ENCODE assay signal across 1 cellular context in the genomic region with DNA sequence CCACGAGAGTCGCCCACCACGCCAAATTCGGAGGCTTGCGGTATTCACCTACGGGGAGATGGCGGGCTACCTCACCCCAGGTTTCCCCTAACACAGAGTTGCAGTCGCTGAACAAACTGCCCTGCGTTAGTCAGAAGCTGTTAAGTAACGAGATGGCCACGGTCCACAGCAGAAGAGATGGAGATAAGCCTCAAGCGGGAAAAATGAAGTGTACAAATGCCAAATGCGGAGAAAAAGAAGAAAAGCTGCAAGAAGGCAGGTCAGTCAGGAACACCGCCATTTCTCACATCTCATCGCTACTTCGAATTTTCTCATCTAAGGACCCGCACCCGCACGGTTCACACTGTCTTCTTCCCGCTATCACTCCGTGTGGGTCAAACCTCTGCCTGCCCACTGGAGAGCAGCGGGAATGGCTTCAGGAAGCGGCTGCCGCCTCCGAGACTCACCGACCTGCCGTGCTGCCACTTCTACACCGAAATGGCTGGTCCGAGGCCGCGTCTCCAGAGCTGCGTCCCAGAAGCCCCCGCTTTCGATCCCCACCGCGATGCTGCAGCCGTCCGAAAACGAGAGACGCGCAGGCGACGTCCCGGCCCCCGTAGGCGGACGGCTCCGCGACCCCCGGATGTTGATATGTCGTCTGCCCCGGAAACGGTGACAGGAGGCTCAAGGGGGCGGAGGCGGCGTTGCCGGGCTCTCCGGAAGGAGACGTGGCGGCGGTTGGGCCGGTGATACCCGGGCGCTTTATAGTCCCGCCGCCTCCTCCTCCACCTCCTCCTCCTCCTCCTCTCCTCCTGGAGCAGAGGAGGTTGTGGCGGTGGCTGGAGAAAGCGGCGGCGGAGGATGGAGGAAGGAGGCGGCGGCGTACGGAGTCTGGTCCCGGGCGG.
TF ChIP-seq lines count a peak whose summit lies in the region.

A gene with protein sequence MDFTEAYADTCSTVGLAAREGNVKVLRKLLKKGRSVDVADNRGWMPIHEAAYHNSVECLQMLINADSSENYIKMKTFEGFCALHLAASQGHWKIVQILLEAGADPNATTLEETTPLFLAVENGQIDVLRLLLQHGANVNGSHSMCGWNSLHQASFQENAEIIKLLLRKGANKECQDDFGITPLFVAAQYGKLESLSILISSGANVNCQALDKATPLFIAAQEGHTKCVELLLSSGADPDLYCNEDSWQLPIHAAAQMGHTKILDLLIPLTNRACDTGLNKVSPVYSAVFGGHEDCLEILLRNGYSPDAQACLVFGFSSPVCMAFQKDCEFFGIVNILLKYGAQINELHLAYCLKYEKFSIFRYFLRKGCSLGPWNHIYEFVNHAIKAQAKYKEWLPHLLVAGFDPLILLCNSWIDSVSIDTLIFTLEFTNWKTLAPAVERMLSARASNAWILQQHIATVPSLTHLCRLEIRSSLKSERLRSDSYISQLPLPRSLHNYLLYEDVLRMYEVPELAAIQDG (minus strand): TSS at position 583 of the 884 bp plus-strand sequence. CDS start 21,381 bp downstream, outside the sequence.
A gene with protein sequence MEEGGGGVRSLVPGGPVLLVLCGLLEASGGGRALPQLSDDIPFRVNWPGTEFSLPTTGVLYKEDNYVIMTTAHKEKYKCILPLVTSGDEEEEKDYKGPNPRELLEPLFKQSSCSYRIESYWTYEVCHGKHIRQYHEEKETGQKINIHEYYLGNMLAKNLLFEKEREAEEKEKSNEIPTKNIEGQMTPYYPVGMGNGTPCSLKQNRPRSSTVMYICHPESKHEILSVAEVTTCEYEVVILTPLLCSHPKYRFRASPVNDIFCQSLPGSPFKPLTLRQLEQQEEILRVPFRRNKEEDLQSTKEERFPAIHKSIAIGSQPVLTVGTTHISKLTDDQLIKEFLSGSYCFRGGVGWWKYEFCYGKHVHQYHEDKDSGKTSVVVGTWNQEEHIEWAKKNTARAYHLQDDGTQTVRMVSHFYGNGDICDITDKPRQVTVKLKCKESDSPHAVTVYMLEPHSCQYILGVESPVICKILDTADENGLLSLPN (plus strand): TSS at position 674 of the 884 bp plus-strand sequence. CDS start 167 bp downstream, at position 841.

TF ChIP-seq in HepG2, 621 proteins besides CTCF, POLR2A, EP300 and RAD21 (continued from another document and continues in another):
- TF ChIP-seq, protein P1, sequence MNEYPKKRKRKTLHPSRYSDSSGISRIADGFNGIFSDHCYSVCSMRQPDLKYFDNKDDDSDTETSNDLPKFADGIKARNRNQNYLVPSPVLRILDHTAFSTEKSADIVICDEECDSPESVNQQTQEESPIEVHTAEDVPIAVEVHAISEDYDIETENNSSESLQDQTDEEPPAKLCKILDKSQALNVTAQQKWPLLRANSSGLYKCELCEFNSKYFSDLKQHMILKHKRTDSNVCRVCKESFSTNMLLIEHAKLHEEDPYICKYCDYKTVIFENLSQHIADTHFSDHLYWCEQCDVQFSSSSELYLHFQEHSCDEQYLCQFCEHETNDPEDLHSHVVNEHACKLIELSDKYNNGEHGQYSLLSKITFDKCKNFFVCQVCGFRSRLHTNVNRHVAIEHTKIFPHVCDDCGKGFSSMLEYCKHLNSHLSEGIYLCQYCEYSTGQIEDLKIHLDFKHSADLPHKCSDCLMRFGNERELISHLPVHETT (CRISPR knock-in tag; conservative IDR thresholded peaks at IDR 0.05), result peak; percentile 99
- TF ChIP-seq ZNF10 (CRISPR knock-in tag; IDR thresholded peaks at IDR 0.05; ENCODE audit: borderline replicate concordance, low read depth), result no peak
- TF ChIP-seq ZFYVE20 (CRISPR knock-in tag; IDR thresholded peaks at IDR 0.05; ENCODE audit: borderline replicate concordance, low read depth), result no peak
- TF ChIP-seq HNRNPL (IDR thresholded peaks at IDR 0.05; ENCODE audit: low read depth, low read length), result no peak
- peak; percentile 89 for TF ChIP-seq ZNF143 (CRISPR knock-in tag; IDR thresholded peaks at IDR 0.05)
- peak; percentile 79 for TF ChIP-seq TEAD3 (CRISPR knock-in tag; optimal IDR thresholded peaks at IDR 0.05; ENCODE audit: borderline replicate concordance)
- TF ChIP-seq ZNF383 (CRISPR knock-in tag; IDR thresholded peaks at IDR 0.05; ENCODE audit: borderline replicate concordance), result peak; percentile 82; the same call in 1 of the 2 replicates
- 0 out of 2 replicates have a peak, but pooled peaks have one; percentile 4 for TF ChIP-seq TCF7 (IDR thresholded peaks at IDR 0.05; ENCODE audit: low read depth)
- TF ChIP-seq KDM4B (CRISPR knock-in tag; IDR thresholded peaks at IDR 0.05), result peak; percentile 86; the same call in 1 of the 2 replicates
- TF ChIP-seq ZNF768 (CRISPR knock-in tag; IDR thresholded peaks at IDR 0.05), result peak; percentile 80
- TF ChIP-seq TAF15 (IDR thresholded peaks at IDR 0.05; ENCODE audit: low read depth, low read length, poor library complexity, severe bottlenecking), result peak; percentile 32
- TF ChIP-seq ELF1 (CRISPR knock-in tag; IDR thresholded peaks at IDR 0.05), result peak; percentile 94
- peak; percentile 99 for TF ChIP-seq ZNF782 (CRISPR knock-in tag; IDR thresholded peaks at IDR 0.05; ENCODE audit: borderline replicate concordance)
- peak; percentile 92 for TF ChIP-seq ZNF777 (CRISPR knock-in tag; IDR thresholded peaks at IDR 0.05)
- TF ChIP-seq, protein P2, sequence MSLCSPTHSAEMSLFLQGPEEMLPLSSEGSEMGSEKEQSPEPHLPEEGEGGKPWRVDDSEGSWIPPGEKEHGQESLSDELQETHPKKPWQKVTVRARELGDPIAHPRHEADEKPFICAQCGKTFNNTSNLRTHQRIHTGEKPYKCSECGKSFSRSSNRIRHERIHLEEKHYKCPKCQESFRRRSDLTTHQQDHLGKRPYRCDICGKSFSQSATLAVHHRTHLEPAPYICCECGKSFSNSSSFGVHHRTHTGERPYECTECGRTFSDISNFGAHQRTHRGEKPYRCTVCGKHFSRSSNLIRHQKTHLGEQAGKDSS (CRISPR knock-in tag; IDR thresholded peaks at IDR 0.05; ENCODE audit: borderline replicate concordance, low read depth), result peak; percentile 87
- no peak for TF ChIP-seq NBN (conservative IDR thresholded peaks at IDR 0.05)
- TF ChIP-seq, protein P3, sequence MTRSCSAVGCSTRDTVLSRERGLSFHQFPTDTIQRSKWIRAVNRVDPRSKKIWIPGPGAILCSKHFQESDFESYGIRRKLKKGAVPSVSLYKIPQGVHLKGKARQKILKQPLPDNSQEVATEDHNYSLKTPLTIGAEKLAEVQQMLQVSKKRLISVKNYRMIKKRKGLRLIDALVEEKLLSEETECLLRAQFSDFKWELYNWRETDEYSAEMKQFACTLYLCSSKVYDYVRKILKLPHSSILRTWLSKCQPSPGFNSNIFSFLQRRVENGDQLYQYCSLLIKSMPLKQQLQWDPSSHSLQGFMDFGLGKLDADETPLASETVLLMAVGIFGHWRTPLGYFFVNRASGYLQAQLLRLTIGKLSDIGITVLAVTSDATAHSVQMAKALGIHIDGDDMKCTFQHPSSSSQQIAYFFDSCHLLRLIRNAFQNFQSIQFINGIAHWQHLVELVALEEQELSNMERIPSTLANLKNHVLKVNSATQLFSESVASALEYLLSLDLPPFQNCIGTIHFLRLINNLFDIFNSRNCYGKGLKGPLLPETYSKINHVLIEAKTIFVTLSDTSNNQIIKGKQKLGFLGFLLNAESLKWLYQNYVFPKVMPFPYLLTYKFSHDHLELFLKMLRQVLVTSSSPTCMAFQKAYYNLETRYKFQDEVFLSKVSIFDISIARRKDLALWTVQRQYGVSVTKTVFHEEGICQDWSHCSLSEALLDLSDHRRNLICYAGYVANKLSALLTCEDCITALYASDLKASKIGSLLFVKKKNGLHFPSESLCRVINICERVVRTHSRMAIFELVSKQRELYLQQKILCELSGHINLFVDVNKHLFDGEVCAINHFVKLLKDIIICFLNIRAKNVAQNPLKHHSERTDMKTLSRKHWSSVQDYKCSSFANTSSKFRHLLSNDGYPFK (CRISPR knock-in tag; IDR thresholded peaks at IDR 0.05; ENCODE audit: borderline replicate concordance), result peak; percentile 94; the same call in 1 of the 2 replicates
- TF ChIP-seq STAT5B (CRISPR knock-in tag; IDR thresholded peaks at IDR 0.05), result no peak
- TF ChIP-seq, protein P4, sequence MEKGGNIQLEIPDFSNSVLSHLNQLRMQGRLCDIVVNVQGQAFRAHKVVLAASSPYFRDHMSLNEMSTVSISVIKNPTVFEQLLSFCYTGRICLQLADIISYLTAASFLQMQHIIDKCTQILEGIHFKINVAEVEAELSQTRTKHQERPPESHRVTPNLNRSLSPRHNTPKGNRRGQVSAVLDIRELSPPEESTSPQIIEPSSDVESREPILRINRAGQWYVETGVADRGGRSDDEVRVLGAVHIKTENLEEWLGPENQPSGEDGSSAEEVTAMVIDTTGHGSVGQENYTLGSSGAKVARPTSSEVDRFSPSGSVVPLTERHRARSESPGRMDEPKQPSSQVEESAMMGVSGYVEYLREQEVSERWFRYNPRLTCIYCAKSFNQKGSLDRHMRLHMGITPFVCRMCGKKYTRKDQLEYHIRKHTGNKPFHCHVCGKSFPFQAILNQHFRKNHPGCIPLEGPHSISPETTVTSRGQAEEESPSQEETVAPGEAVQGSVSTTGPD (CRISPR knock-in tag; IDR thresholded peaks at IDR 0.05), result 0 out of 2 replicates have a peak, but pooled peaks have one; percentile 37
- TF ChIP-seq ZNF20 (CRISPR knock-in tag; IDR thresholded peaks at IDR 0.05), result peak; percentile 91
- TF ChIP-seq, protein P5, sequence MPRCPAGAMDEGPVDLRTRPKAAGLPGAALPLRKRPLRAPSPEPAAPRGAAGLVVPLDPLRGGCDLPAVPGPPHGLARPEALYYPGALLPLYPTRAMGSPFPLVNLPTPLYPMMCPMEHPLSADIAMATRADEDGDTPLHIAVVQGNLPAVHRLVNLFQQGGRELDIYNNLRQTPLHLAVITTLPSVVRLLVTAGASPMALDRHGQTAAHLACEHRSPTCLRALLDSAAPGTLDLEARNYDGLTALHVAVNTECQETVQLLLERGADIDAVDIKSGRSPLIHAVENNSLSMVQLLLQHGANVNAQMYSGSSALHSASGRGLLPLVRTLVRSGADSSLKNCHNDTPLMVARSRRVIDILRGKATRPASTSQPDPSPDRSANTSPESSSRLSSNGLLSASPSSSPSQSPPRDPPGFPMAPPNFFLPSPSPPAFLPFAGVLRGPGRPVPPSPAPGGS (CRISPR knock-in tag; IDR thresholded peaks at IDR 0.05), result peak; percentile 78; the same call in 1 of the 2 replicates
- TF ChIP-seq, protein P6, sequence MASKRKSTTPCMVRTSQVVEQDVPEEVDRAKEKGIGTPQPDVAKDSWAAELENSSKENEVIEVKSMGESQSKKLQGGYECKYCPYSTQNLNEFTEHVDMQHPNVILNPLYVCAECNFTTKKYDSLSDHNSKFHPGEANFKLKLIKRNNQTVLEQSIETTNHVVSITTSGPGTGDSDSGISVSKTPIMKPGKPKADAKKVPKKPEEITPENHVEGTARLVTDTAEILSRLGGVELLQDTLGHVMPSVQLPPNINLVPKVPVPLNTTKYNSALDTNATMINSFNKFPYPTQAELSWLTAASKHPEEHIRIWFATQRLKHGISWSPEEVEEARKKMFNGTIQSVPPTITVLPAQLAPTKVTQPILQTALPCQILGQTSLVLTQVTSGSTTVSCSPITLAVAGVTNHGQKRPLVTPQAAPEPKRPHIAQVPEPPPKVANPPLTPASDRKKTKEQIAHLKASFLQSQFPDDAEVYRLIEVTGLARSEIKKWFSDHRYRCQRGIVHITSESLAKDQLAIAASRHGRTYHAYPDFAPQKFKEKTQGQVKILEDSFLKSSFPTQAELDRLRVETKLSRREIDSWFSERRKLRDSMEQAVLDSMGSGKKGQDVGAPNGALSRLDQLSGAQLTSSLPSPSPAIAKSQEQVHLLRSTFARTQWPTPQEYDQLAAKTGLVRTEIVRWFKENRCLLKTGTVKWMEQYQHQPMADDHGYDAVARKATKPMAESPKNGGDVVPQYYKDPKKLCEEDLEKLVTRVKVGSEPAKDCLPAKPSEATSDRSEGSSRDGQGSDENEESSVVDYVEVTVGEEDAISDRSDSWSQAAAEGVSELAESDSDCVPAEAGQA (IDR thresholded peaks at IDR 0.05; ENCODE audit: low read depth), result peak; percentile 81; the same call in 1 of the 2 replicates
- TF ChIP-seq, protein P6 (CRISPR knock-in tag; IDR thresholded peaks at IDR 0.05; ENCODE audit: borderline replicate concordance), result peak; percentile 76; the same call in 1 of the 2 replicates
- 0 out of 2 replicates have a peak, but pooled peaks have one; percentile 74 for TF ChIP-seq ZNF549 (CRISPR knock-in tag; IDR thresholded peaks at IDR 0.05)
- peak; percentile 96 for TF ChIP-seq ELF4 (CRISPR knock-in tag; IDR thresholded peaks at IDR 0.05; ENCODE audit: borderline replicate concordance)
- no peak; the same call in 1 of the 2 replicates for TF ChIP-seq RNF2 (conservative IDR thresholded peaks at IDR 0.05; ENCODE audit: low read depth)
- TF ChIP-seq IKZF4 (CRISPR knock-in tag; IDR thresholded peaks at IDR 0.05; ENCODE audit: borderline replicate concordance, low read depth, not compliant biosample characterization), result peak; percentile 58
- peak; percentile 86; the same call in 1 of the 2 replicates for TF ChIP-seq ZNF180 (CRISPR knock-in tag; IDR thresholded peaks at IDR 0.05; ENCODE audit: borderline replicate concordance, low read depth)
- no peak for TF ChIP-seq ZNF33A (CRISPR knock-in tag; IDR thresholded peaks at IDR 0.05; ENCODE audit: borderline replicate concordance)
- TF ChIP-seq, protein P7, sequence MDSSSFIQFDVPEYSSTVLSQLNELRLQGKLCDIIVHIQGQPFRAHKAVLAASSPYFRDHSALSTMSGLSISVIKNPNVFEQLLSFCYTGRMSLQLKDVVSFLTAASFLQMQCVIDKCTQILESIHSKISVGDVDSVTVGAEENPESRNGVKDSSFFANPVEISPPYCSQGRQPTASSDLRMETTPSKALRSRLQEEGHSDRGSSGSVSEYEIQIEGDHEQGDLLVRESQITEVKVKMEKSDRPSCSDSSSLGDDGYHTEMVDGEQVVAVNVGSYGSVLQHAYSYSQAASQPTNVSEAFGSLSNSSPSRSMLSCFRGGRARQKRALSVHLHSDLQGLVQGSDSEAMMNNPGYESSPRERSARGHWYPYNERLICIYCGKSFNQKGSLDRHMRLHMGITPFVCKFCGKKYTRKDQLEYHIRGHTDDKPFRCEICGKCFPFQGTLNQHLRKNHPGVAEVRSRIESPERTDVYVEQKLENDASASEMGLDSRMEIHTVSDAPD (CRISPR knock-in tag; IDR thresholded peaks at IDR 0.05), result peak; percentile 53; the same call in 1 of the 2 replicates
- TF ChIP-seq ADNP (CRISPR knock-in tag; IDR thresholded peaks at IDR 0.05), result no peak
- TF ChIP-seq BRD4 (CRISPR knock-in tag; IDR thresholded peaks at IDR 0.05), result peak; percentile 96
